In genomic region chr18:36580266-36580665, GRCh38 we compare ENCODE assay signal across 13 cellular contexts.
DNase-seq lines count a peak whose midpoint lies in the region; ATAC-seq and TF ChIP-seq lines count a peak whose summit lies in the region.
"Had no signal": no experiment of that assay in that cellular context is flagged by ENCODE, and none has a peak within 500 bp of the region (broad histone marks: within the 10 kb centered on the region; RNA-seq: fewer than 3 reads in every experiment).

No MANE protein-coding gene starts in this region.

- no peak overlapping the region for H3K4me3 ChIP-seq in ascending aorta
- H3K4me3 ChIP-seq: SK-N-MC had no signal

- peak; percentile 50 for ATAC-seq in foreskin keratinocyte
- no peak for ATAC-seq in HG03045 (IDR thresholded peaks at IDR 0.05; ENCODE audit: unreplicated experiment)

- peak overlapping the region; percentile 85 to 91 for H3K27ac ChIP-seq in ascending aorta
- peak overlapping the region; percentile 56 for H3K27ac ChIP-seq in foreskin keratinocyte
- H3K27ac ChIP-seq: SK-N-MC had no signal

- H3K4me1 ChIP-seq in ascending aorta (peaks cover 0 to 21% of the 10 kb centered on the region in 2 donors), foreskin keratinocyte (peaks cover 37% of the 10 kb centered on the region)
- H3K4me1 ChIP-seq: Caco-2 had no signal

- no peaks in the 10 kb centered on the region for H3K9me3 ChIP-seq in ascending aorta
- H3K9me3 ChIP-seq: Caco-2 had no signal

- TF ChIP-seq CTCF in ascending aorta (IDR thresholded peaks at IDR 0.05): peak in 1 of 3 experiments; percentile 20
- TF ChIP-seq CTCF in foreskin keratinocyte (conservative IDR thresholded peaks at IDR 0.05): peak; percentile 49

- in situ Hi-C loops in G401 (cut with HindIII; ENCODE audit: low sequenced_read_pairs): no loop called here

- DNase-seq in G401 (ENCODE audit: low spot score): peak; percentile 6
- DNase-seq in ascending aorta (ENCODE audit: low spot score in 2 of 2): peak in 1 of 2 donors; percentile 77
- DNase-seq in foreskin keratinocyte: peak; percentile 47 to 73
- DNase-seq in renal cortical epithelial cell (ENCODE audit: low read depth): peak; percentile 34
- no peak for DNase-seq in stimulated activated CD4-positive, alpha-beta T cell treated with anti-CD3 and anti-CD28 coated beads, Interleukin-4, amount 100 ng/mL, for 24 hours
- no peak for DNase-seq in DMS53 treated with DMSO at 0.1 percent for 48 hours (lab: John Stamatoyannopoulos, UW; ENCODE audit: unreplicated experiment)
- no peak for DNase-seq in NCI-H187 (lab: John Stamatoyannopoulos, UW)
- DNase-seq: activated CD8-positive, alpha-beta memory T cell treated with anti-CD3 and anti-CD28 coated beads for 24 hours; Caco-2; NCI-H2081; retina had no signal

- H3K36me3 ChIP-seq in ascending aorta: no peaks in the 10 kb centered on the region

- intact Hi-C loops in ascending aorta (cut with DNase I): loop anchor here (5.0 kb wide), 3 partner anchors 47 to 177 kb away; no protein-coding TSS in a partner anchor

- H3K27me3 ChIP-seq in ascending aorta (no peaks in the 10 kb centered on the region), foreskin keratinocyte (no peaks in the 10 kb centered on the region)

Comparison
In these comparisons a context has a peak if more than half of its experiments do, and no peak if none do; other contexts are left out.
1. DNase-seq: peak in G401 (single experiment), foreskin keratinocyte (2 of 2) and renal cortical epithelial cell (single experiment); none in stimulated activated CD4-positive, alpha-beta T cell treated with anti-CD3 and anti-CD28 coated beads, Interleukin-4, amount 100 ng/mL, for 24 hours (single experiment), DMS53 treated with DMSO at 0.1 percent for 48 hours (single experiment) and NCI-H187 (0 of 2).